ENCODE assay signal across 8 cellular contexts in the genomic region with DNA sequence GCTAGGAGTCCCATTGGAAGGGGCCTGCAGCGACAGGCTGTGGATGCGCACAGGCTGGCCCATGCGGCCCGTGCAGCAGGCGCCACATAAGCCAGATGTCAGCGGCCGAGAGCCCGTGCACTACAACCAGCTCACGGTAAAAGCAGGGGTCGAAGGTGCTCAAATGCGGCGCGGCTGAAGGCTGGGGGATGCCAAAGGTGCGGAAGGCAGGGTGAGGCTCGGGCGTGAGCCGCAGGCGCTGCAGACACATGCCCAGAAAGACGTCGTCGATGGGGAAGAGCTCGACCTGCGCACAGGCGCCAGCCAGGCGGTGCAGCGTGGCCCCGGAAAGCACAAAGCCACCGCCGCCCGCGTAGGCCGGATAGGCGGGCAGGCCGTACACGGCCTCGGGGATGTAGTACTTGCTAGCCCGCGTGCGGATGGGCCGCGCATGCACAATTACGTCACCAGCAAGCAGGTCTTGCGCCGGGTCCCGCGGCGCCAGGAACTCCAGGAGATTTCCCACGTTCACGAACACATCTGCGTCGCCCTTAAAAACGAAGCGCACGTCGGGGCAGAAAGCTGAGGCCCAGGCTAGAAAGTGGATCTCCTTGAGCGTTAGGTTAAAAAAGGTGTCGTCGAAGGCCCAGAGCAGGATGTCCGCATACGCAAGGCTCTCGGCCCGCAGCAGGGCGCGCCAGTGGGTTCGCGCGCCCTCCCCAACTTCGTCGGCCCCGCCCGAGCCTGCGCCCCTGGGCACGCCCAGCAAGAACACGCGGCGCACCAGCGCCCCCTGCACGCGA. TPM values are rescaled to one million over a fixed set of nuclear protein-coding genes. Genes with fewer than 3 reads are reported as not detected.
DNase-seq lines count a peak whose midpoint lies in the region; ATAC-seq and TF ChIP-seq lines count a peak whose summit lies in the region.

No MANE protein-coding gene starts in this region.

- H3K9me3 Mint-ChIP-seq in CD4-positive, alpha-beta memory T cell, result peaks cover 0 to 5% (median 0%) of the 10 kb centered on the region in 8 donors
- no peaks in the 10 kb centered on the region for H3K9me3 Mint-ChIP-seq in osteocyte (ENCODE audit: unreplicated experiment)

- no peaks in the 10 kb centered on the region for H3K27me3 Mint-ChIP-seq in CD4-positive, alpha-beta memory T cell
- no peaks in the 10 kb centered on the region for H3K27me3 Mint-ChIP-seq in osteocyte (ENCODE audit: unreplicated experiment)

- no peak for TF ChIP-seq POLR2A in erythroblast (IDR thresholded peaks at IDR 0.05; ENCODE audit: low read length)

- peak overlapping the region in 2 of 7 donors; percentile 43 to 54 for H3K27ac Mint-ChIP-seq in CD4-positive, alpha-beta memory T cell
- H3K27ac Mint-ChIP-seq in osteocyte (ENCODE audit: unreplicated experiment), result no peak overlapping the region

- H3K9me3 ChIP-seq in CD4-positive, alpha-beta memory T cell (ENCODE audit: control insufficient read depth in 1 of 2, low read length in 2 of 2), result no peaks in the 10 kb centered on the region
- H3K9me3 ChIP-seq in HUES64 (ENCODE audit: insufficient read depth, low read depth, low read length), result no peaks in the 10 kb centered on the region

- intact Hi-C loops in CD4-positive, alpha-beta memory T cell (cut with micrococcal nuclease), result loop anchor here (1.0 to 2.0 kb wide), 2 partner anchors 10 to 41 kb away; a partner anchor contains a TSS

- H3K4me3 Mint-ChIP-seq in CD4-positive, alpha-beta memory T cell, result peak overlapping the region in 7 of 8 donors; percentile 15 to 63 (median 51)
- H3K4me3 Mint-ChIP-seq in osteocyte (ENCODE audit: unreplicated experiment), result peak overlapping the region; percentile 63

- ATAC-seq in GM18861 (IDR thresholded peaks at IDR 0.05; ENCODE audit: unreplicated experiment), result no peak
- ATAC-seq in HG03175 (IDR thresholded peaks at IDR 0.05; ENCODE audit: unreplicated experiment), result no peak
- ATAC-seq in GM21529 (IDR thresholded peaks at IDR 0.05; ENCODE audit: unreplicated experiment), result no peak

- TF ChIP-seq CTCF in osteocyte (IDR thresholded peaks at IDR 0.05), result no peak

- H3K27ac ChIP-seq in CD4-positive, alpha-beta memory T cell (ENCODE audit: low read depth, low read length), result no peak overlapping the region
- no peak overlapping the region for H3K27ac ChIP-seq in HUES64 (ENCODE audit: low read depth, low read length)

- H3K4me3 ChIP-seq in CD4-positive, alpha-beta memory T cell (ENCODE audit: low read length in 2 of 2), result no peak overlapping the region
- H3K4me3 ChIP-seq in HUES64 (ENCODE audit: low read length), result peak overlapping the region; percentile 57

- CTCF ChIA-PET in CD4-positive, alpha-beta memory T cell (lab: Charles Lee; ENCODE audit: partially characterized antibody), result interaction anchor here (0.9 to 13.4 kb wide), 3 partner anchors 36 to 134 kb away, joined by 3 to 187 read pairs (median 5); a partner anchor contains a TSS

- peaks cover 24% of the 10 kb centered on the region for H3K4me1 ChIP-seq in CD4-positive, alpha-beta memory T cell (ENCODE audit: insufficient read depth, low read length)
- no peaks in the 10 kb centered on the region for H3K4me1 ChIP-seq in HUES64 (ENCODE audit: insufficient read depth, low read length)

- H3K4me1 Mint-ChIP-seq in CD4-positive, alpha-beta memory T cell, result peaks cover 20 to 45% (median 29%) of the 10 kb centered on the region in 4 donors
- H3K4me1 Mint-ChIP-seq in osteocyte (ENCODE audit: unreplicated experiment), result peaks cover 10% of the 10 kb centered on the region

- H3K27me3 ChIP-seq in CD4-positive, alpha-beta memory T cell (ENCODE audit: insufficient read depth, low read length), result no peaks in the 10 kb centered on the region
- H3K27me3 ChIP-seq in HUES64 (ENCODE audit: insufficient read depth, low read length), result peaks cover 52% of the 10 kb centered on the region

- 72% methylated on average over 79 of the region's 79 CpGs for WGBS in HUES64

- H3K9ac ChIP-seq in HUES64 (ENCODE audit: low read depth, low read length), result no peak overlapping the region

- DNase-seq in CD4-positive, alpha-beta memory T cell, result peak in 1 of 5 donors; percentile 35
- peak; percentile 64 to 69 for DNase-seq in erythroblast (lab: John Stamatoyannopoulos, UW)
- DNase-seq in osteocyte (ENCODE audit: extremely low spot score, unreplicated experiment), result no peak
- no peak for DNase-seq in NOMO-1 (lab: John Stamatoyannopoulos, UW; ENCODE audit: unreplicated experiment in 2 of 2)

- peaks cover 16 to 25% of the 10 kb centered on the region in 2 donors for H3K36me3 Mint-ChIP-seq in CD4-positive, alpha-beta memory T cell
- H3K36me3 Mint-ChIP-seq in osteocyte (ENCODE audit: unreplicated experiment), result peaks cover 21% of the 10 kb centered on the region

- POLR2A ChIA-PET in CD4-positive, alpha-beta memory T cell (lab: Charles Lee; ENCODE audit: partially characterized antibody), result interaction anchor here (1.1 to 7.2 kb wide), 6 partner anchors 8 to 132 kb away, joined by 3 to 174 read pairs (median 6); a partner anchor contains a TSS

- H3K36me3 ChIP-seq in CD4-positive, alpha-beta memory T cell (ENCODE audit: insufficient read depth, low read length), result peaks cover 7% of the 10 kb centered on the region
- H3K36me3 ChIP-seq in HUES64 (ENCODE audit: insufficient read depth, low read length), result peaks cover 39% of the 10 kb centered on the region

RNA-seq across cellular contexts. Expression of a gene that starts 1.3 kb away (rescaled TPM):
- 10 to 100 TPM; 10.0 to 10.4 TPM for total RNA-seq in CD4-positive, alpha-beta memory T cell
- polyA plus RNA-seq in CD4-positive, alpha-beta memory T cell, result 10 to 100 TPM; 10.0 to 11.8 TPM
- 2.2 TPM for polyA plus RNA-seq in HUES64 (2013, experiment 1 of 2)
- polyA plus RNA-seq in HUES64 (2013, experiment 2 of 2), result 2.9 TPM
- total RNA-seq in osteocyte, result 44.1 and 44.9 TPM in 2 replicates

RNA-seq across cellular contexts. Expression of a gene that starts 10.2 kb away (rescaled TPM):
- 100 to 1,000 TPM; 161 to 173 TPM for total RNA-seq in CD4-positive, alpha-beta memory T cell
- polyA plus RNA-seq in CD4-positive, alpha-beta memory T cell, result 100 to 1,000 TPM; 221 to 285 TPM
- 0.60 TPM for polyA plus RNA-seq in HUES64 (2013, experiment 1 of 2)
- polyA plus RNA-seq in HUES64 (2013, experiment 2 of 2), result 0.57 TPM
- 13.4 and 14.1 TPM in 2 replicates for total RNA-seq in osteocyte

RNA-seq across cellular contexts. Expression of a gene that starts 10.3 kb away (rescaled TPM):
- 10 to 100 TPM; 69.9 to 76.2 TPM for total RNA-seq in CD4-positive, alpha-beta memory T cell
- polyA plus RNA-seq in CD4-positive, alpha-beta memory T cell, result 10 to 100 TPM; 19.2 to 26.5 TPM
- polyA plus RNA-seq in HUES64 (2013, experiment 1 of 2), result not detected
- polyA plus RNA-seq in HUES64 (2013, experiment 2 of 2), result 0.63 TPM
- 12.8 and 15.5 TPM in 2 replicates for total RNA-seq in osteocyte

RNA-seq across cellular contexts. Expression of a gene that starts 15.1 kb away (rescaled TPM):
- 10 to 100 TPM; 93.6 to 98.7 TPM for total RNA-seq in CD4-positive, alpha-beta memory T cell
- polyA plus RNA-seq in CD4-positive, alpha-beta memory T cell, result under 1 TPM in 1 of 2 donors, not detected in 1; 0.37 TPM
- polyA plus RNA-seq in HUES64 (2013, experiment 1 of 2), result 0.30 TPM
- not detected for polyA plus RNA-seq in HUES64 (2013, experiment 2 of 2)
- 19.6 and 22.3 TPM in 2 replicates for total RNA-seq in osteocyte

RNA-seq across cellular contexts. Expression of a gene that starts 20.9 kb away (rescaled TPM):
- total RNA-seq in CD4-positive, alpha-beta memory T cell, result 10 to 100 TPM in 1 of 2 experiments, 1 to 10 TPM in 1; 9.6 to 12.5 TPM
- polyA plus RNA-seq in CD4-positive, alpha-beta memory T cell, result 1 to 10 TPM; 1.3 to 1.7 TPM
- polyA plus RNA-seq in HUES64 (2013, experiment 1 of 2), result 4.3 TPM
- polyA plus RNA-seq in HUES64 (2013, experiment 2 of 2), result 5.1 TPM
- total RNA-seq in osteocyte, result 15.8 and 22.8 TPM in 2 replicates

Comparison
In these comparisons a context has a peak if more than half of its experiments do, and no peak if none do; other contexts are left out.
1. DNase-seq: peak in erythroblast (2 of 2); none in osteocyte (single experiment) and NOMO-1 (0 of 2).
2. RNA of a gene that starts 10.2 kb away (total RNA-seq): 161 to 173 TPM in CD4-positive, alpha-beta memory T cell; 13.4 to 14.1 TPM in osteocyte; every median in the first group is over 10 times any median in the second.